1 cellular context compared by ENCODE assay signal in the genomic region with DNA sequence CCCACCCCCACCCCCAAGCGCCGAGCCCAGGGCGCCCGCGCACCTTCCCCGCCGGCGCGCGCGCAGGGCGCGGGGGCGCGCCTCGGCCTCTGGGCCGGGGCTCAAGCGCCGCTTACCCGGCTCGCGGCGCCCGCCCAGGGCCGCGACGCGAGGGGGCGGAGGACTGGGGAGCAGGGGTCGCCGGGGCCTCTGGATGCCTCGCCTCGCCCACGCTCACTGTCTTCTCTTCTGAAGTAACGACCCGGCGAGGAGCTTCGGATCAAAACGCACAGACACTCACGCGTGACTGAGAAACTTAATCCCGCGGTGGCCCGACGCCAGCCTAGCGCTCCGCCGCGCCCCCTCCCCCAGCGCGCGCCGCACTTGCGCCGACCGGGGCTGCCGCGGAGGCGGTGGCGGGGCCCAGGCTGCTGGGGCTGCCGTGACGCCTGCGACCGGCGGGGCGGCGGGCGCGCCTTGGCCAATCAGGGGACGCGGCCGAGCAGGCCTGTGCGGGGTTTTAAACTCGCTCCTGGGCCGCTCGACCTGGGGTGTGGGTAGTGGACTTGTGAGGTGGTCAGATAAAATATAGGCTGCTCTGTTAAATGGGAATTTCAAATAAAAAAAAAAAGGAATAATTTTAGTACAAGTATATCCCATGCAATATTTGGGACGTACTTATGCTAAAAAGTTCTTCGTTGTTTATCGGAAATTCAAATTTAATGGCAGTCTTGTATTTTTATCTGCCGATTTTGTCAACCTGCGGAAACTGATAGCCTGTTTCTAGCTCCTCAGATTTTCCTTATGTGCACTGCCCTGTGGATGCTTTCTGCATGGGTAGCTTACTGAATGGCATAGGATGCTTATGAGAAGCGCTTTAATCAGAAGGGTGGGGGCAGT.
TF ChIP-seq lines count a peak whose summit lies in the region.

A gene with protein sequence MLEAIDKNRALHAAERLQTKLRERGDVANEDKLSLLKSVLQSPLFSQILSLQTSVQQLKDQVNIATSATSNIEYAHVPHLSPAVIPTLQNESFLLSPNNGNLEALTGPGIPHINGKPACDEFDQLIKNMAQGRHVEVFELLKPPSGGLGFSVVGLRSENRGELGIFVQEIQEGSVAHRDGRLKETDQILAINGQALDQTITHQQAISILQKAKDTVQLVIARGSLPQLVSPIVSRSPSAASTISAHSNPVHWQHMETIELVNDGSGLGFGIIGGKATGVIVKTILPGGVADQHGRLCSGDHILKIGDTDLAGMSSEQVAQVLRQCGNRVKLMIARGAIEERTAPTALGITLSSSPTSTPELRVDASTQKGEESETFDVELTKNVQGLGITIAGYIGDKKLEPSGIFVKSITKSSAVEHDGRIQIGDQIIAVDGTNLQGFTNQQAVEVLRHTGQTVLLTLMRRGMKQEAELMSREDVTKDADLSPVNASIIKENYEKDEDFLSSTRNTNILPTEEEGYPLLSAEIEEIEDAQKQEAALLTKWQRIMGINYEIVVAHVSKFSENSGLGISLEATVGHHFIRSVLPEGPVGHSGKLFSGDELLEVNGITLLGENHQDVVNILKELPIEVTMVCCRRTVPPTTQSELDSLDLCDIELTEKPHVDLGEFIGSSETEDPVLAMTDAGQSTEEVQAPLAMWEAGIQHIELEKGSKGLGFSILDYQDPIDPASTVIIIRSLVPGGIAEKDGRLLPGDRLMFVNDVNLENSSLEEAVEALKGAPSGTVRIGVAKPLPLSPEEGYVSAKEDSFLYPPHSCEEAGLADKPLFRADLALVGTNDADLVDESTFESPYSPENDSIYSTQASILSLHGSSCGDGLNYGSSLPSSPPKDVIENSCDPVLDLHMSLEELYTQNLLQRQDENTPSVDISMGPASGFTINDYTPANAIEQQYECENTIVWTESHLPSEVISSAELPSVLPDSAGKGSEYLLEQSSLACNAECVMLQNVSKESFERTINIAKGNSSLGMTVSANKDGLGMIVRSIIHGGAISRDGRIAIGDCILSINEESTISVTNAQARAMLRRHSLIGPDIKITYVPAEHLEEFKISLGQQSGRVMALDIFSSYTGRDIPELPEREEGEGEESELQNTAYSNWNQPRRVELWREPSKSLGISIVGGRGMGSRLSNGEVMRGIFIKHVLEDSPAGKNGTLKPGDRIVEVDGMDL (N-terminal part only) (minus strand): TSS at position 409 of the 879 bp plus-strand sequence. CDS start 29,377 bp downstream, outside the sequence.

TF ChIP-seq in K562, 482 proteins besides CTCF, POLR2A, EP300 and RAD21 (continues in another document):
- TF ChIP-seq, protein P1, sequence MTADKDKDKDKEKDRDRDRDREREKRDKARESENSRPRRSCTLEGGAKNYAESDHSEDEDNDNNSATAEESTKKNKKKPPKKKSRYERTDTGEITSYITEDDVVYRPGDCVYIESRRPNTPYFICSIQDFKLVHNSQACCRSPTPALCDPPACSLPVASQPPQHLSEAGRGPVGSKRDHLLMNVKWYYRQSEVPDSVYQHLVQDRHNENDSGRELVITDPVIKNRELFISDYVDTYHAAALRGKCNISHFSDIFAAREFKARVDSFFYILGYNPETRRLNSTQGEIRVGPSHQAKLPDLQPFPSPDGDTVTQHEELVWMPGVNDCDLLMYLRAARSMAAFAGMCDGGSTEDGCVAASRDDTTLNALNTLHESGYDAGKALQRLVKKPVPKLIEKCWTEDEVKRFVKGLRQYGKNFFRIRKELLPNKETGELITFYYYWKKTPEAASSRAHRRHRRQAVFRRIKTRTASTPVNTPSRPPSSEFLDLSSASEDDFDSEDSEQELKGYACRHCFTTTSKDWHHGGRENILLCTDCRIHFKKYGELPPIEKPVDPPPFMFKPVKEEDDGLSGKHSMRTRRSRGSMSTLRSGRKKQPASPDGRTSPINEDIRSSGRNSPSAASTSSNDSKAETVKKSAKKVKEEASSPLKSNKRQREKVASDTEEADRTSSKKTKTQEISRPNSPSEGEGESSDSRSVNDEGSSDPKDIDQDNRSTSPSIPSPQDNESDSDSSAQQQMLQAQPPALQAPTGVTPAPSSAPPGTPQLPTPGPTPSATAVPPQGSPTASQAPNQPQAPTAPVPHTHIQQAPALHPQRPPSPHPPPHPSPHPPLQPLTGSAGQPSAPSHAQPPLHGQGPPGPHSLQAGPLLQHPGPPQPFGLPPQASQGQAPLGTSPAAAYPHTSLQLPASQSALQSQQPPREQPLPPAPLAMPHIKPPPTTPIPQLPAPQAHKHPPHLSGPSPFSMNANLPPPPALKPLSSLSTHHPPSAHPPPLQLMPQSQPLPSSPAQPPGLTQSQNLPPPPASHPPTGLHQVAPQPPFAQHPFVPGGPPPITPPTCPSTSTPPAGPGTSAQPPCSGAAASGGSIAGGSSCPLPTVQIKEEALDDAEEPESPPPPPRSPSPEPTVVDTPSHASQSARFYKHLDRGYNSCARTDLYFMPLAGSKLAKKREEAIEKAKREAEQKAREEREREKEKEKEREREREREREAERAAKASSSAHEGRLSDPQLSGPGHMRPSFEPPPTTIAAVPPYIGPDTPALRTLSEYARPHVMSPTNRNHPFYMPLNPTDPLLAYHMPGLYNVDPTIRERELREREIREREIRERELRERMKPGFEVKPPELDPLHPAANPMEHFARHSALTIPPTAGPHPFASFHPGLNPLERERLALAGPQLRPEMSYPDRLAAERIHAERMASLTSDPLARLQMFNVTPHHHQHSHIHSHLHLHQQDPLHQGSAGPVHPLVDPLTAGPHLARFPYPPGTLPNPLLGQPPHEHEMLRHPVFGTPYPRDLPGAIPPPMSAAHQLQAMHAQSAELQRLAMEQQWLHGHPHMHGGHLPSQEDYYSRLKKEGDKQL (CRISPR knock-in tag; IDR thresholded peaks at IDR 0.05; ENCODE audit: borderline replicate concordance), result no peak
- TF ChIP-seq RFX5 (IDR thresholded peaks at IDR 0.05; ENCODE audit: low read depth, low read length) (no peak), ZFP30 (CRISPR knock-in tag; IDR thresholded peaks at IDR 0.05; ENCODE audit: borderline replicate concordance) (no peak), NFYB (IDR thresholded peaks at IDR 0.05; ENCODE audit: extremely low read depth, insufficient read length) (peak; percentile 34), NR3C1 (CRISPR knock-in tag; IDR thresholded peaks at IDR 0.05) (no peak), ZBTB17 (CRISPR knock-in tag; IDR thresholded peaks at IDR 0.05) (no peak), ZNF184 (CRISPR knock-in tag; IDR thresholded peaks at IDR 0.05) (no peak), FOXM1 (IDR thresholded peaks at IDR 0.05; ENCODE audit: low read depth) (no peak), FOXM1 (CRISPR knock-in tag; IDR thresholded peaks at IDR 0.05; ENCODE audit: low read depth) (no peak), L3MBTL2 (IDR thresholded peaks at IDR 0.05) (peak; percentile 20; the same call in 1 of the 2 replicates), TEAD2 (tag; IDR thresholded peaks at IDR 0.05) (no peak), ZNF212 (CRISPR knock-in tag; IDR thresholded peaks at IDR 0.05) (no peak), ZNF41 (CRISPR knock-in tag; conservative IDR thresholded peaks at IDR 0.05) (no peak), PCBP2 (IDR thresholded peaks at IDR 0.05; ENCODE audit: low read depth, low read length, poor library complexity, severe bottlenecking) (no peak), ZNF232 (CRISPR knock-in tag; IDR thresholded peaks at IDR 0.05) (no peak), ETV6 (IDR thresholded peaks at IDR 0.05; ENCODE audit: borderline replicate concordance in 1 of 2, low read depth in 2 of 2, low read length in 1 of 2) (no peak), ETV6 (CRISPR knock-in tag; IDR thresholded peaks at IDR 0.05; ENCODE audit: borderline replicate concordance) (no peak), POLR3A (IDR thresholded peaks at IDR 0.05; ENCODE audit: borderline replicate concordance, extremely low read depth, insufficient read depth, insufficient read length) (no peak), CREB1 (IDR thresholded peaks at IDR 0.05) (peak; percentile 25; the same call in 1 of the 2 replicates), CREB1 (CRISPR knock-in tag; IDR thresholded peaks at IDR 0.05) (no peak), ELF4 (CRISPR knock-in tag; IDR thresholded peaks at IDR 0.05) (no peak), MCM3 (IDR thresholded peaks at IDR 0.05) (no peak), FIP1L1 (IDR thresholded peaks at IDR 0.05; ENCODE audit: low read depth, low read length, poor library complexity, severe bottlenecking) (no peak), SMAD3 (CRISPR knock-in tag; conservative IDR thresholded peaks at IDR 0.05) (no peak), ZNF311 (CRISPR knock-in tag; IDR thresholded peaks at IDR 0.05) (no peak)
- TF ChIP-seq, protein P2, sequence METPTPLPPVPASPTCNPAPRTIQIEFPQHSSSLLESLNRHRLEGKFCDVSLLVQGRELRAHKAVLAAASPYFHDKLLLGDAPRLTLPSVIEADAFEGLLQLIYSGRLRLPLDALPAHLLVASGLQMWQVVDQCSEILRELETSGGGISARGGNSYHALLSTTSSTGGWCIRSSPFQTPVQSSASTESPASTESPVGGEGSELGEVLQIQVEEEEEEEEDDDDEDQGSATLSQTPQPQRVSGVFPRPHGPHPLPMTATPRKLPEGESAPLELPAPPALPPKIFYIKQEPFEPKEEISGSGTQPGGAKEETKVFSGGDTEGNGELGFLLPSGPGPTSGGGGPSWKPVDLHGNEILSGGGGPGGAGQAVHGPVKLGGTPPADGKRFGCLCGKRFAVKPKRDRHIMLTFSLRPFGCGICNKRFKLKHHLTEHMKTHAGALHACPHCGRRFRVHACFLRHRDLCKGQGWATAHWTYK (CRISPR knock-in tag; IDR thresholded peaks at IDR 0.05), result no peak
- TF ChIP-seq, protein P3, sequence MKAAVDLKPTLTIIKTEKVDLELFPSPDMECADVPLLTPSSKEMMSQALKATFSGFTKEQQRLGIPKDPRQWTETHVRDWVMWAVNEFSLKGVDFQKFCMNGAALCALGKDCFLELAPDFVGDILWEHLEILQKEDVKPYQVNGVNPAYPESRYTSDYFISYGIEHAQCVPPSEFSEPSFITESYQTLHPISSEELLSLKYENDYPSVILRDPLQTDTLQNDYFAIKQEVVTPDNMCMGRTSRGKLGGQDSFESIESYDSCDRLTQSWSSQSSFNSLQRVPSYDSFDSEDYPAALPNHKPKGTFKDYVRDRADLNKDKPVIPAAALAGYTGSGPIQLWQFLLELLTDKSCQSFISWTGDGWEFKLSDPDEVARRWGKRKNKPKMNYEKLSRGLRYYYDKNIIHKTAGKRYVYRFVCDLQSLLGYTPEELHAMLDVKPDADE (conservative IDR thresholded peaks at IDR 0.05; ENCODE audit: control insufficient read depth, low read depth, low read length), result no peak
- TF ChIP-seq, protein P4, sequence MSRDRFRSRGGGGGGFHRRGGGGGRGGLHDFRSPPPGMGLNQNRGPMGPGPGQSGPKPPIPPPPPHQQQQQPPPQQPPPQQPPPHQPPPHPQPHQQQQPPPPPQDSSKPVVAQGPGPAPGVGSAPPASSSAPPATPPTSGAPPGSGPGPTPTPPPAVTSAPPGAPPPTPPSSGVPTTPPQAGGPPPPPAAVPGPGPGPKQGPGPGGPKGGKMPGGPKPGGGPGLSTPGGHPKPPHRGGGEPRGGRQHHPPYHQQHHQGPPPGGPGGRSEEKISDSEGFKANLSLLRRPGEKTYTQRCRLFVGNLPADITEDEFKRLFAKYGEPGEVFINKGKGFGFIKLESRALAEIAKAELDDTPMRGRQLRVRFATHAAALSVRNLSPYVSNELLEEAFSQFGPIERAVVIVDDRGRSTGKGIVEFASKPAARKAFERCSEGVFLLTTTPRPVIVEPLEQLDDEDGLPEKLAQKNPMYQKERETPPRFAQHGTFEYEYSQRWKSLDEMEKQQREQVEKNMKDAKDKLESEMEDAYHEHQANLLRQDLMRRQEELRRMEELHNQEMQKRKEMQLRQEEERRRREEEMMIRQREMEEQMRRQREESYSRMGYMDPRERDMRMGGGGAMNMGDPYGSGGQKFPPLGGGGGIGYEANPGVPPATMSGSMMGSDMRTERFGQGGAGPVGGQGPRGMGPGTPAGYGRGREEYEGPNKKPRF (IDR thresholded peaks at IDR 0.05; ENCODE audit: low read depth, low read length), result no peak
- TF ChIP-seq, protein P5, sequence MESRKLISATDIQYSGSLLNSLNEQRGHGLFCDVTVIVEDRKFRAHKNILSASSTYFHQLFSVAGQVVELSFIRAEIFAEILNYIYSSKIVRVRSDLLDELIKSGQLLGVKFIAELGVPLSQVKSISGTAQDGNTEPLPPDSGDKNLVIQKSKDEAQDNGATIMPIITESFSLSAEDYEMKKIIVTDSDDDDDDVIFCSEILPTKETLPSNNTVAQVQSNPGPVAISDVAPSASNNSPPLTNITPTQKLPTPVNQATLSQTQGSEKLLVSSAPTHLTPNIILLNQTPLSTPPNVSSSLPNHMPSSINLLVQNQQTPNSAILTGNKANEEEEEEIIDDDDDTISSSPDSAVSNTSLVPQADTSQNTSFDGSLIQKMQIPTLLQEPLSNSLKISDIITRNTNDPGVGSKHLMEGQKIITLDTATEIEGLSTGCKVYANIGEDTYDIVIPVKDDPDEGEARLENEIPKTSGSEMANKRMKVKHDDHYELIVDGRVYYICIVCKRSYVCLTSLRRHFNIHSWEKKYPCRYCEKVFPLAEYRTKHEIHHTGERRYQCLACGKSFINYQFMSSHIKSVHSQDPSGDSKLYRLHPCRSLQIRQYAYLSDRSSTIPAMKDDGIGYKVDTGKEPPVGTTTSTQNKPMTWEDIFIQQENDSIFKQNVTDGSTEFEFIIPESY (CRISPR knock-in tag; IDR thresholded peaks at IDR 0.05), result no peak
- TF ChIP-seq, protein P6, sequence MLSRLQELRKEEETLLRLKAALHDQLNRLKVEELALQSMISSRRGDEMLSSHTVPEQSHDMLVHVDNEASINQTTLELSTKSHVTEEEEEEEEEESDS (CRISPR knock-in tag; IDR thresholded peaks at IDR 0.05), result no peak
- TF ChIP-seq, protein P7, sequence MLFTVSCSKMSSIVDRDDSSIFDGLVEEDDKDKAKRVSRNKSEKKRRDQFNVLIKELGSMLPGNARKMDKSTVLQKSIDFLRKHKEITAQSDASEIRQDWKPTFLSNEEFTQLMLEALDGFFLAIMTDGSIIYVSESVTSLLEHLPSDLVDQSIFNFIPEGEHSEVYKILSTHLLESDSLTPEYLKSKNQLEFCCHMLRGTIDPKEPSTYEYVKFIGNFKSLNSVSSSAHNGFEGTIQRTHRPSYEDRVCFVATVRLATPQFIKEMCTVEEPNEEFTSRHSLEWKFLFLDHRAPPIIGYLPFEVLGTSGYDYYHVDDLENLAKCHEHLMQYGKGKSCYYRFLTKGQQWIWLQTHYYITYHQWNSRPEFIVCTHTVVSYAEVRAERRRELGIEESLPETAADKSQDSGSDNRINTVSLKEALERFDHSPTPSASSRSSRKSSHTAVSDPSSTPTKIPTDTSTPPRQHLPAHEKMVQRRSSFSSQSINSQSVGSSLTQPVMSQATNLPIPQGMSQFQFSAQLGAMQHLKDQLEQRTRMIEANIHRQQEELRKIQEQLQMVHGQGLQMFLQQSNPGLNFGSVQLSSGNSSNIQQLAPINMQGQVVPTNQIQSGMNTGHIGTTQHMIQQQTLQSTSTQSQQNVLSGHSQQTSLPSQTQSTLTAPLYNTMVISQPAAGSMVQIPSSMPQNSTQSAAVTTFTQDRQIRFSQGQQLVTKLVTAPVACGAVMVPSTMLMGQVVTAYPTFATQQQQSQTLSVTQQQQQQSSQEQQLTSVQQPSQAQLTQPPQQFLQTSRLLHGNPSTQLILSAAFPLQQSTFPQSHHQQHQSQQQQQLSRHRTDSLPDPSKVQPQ (CRISPR knock-in tag; IDR thresholded peaks at IDR 0.05; ENCODE audit: borderline replicate concordance), result no peak
- TF ChIP-seq, protein P8, sequence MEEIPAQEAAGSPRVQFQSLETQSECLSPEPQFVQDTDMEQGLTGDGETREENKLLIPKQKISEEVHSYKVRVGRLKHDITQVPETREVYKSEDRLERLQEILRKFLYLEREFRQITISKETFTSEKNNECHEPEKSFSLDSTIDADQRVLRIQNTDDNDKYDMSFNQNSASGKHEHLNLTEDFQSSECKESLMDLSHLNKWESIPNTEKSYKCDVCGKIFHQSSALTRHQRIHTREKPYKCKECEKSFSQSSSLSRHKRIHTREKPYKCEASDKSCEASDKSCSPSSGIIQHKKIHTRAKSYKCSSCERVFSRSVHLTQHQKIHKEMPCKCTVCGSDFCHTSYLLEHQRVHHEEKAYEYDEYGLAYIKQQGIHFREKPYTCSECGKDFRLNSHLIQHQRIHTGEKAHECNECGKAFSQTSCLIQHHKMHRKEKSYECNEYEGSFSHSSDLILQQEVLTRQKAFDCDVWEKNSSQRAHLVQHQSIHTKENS (CRISPR knock-in tag; IDR thresholded peaks at IDR 0.05), result no peak
